22 cellular contexts compared by ENCODE assay signal in genomic region chr2:109342451-109342850, GRCh38.
"Had no signal": no experiment of that assay in that cellular context is flagged by ENCODE, and none has a peak within 500 bp of the region (broad histone marks: within the 10 kb centered on the region; RNA-seq: fewer than 3 reads in every experiment).

No MANE protein-coding gene starts in this region.

- H3K27ac Mint-ChIP-seq: endodermal cell, memory B cell, naive B cell, type B pancreatic cell had no signal

- H3K9me3 Mint-ChIP-seq: memory B cell, naive B cell had no signal

- H3K36me3 Mint-ChIP-seq: memory B cell, naive B cell had no signal

- H3K36me3 ChIP-seq: colonic mucosa, left ventricle myocardium inferior, lower lobe of right lung, ovary, suprapubic skin, thyroid gland had no signal

- H3K27me3 ChIP-seq: colonic mucosa, hepatocyte, ovary, suprapubic skin, thyroid gland had no signal

- ATAC-seq: foreskin keratinocyte, left cardiac atrium, lower lobe of right lung, right cardiac atrium had no signal

- H3K4me1 Mint-ChIP-seq: endodermal cell, memory B cell had no signal

- DNase-seq: dermis blood vessel endothelial cell; effector CD4-positive, alpha-beta T cell; endodermal cell; erythroblast; foreskin keratinocyte; head of caudate nucleus; kidney; left cardiac atrium; left ventricle myocardium inferior; lower lobe of right lung; naive B cell; ovary; small intestine; stimulated activated CD4-positive, alpha-beta T cell treated with anti-CD3 and anti-CD28 coated beads, Interleukin-12 subunit alpha, Interleukin-12 subunit beta, amount 100 ng/mL, for 4 hours; stimulated activated naive CD4-positive, alpha-beta T cell treated with Interleukin-2 at 50 U/mL for 16 hours; thyroid gland had no signal

- H3K4me3 ChIP-seq: colonic mucosa, hepatocyte, left ventricle myocardium inferior, lower lobe of right lung, ovary, suprapubic skin, thyroid gland had no signal

- H3K4me3 Mint-ChIP-seq: endodermal cell, memory B cell, naive B cell, type B pancreatic cell had no signal

- H3K4me1 ChIP-seq: colonic mucosa, suprapubic skin had no signal

- H3K27ac ChIP-seq: colonic mucosa, foreskin keratinocyte, hepatocyte, left ventricle myocardium inferior, lower lobe of right lung, ovary, suprapubic skin, thyroid gland had no signal

- H3K9me3 ChIP-seq: colonic mucosa, left ventricle myocardium inferior, lower lobe of right lung, ovary, suprapubic skin, thyroid gland had no signal
